In the genomic region with DNA sequence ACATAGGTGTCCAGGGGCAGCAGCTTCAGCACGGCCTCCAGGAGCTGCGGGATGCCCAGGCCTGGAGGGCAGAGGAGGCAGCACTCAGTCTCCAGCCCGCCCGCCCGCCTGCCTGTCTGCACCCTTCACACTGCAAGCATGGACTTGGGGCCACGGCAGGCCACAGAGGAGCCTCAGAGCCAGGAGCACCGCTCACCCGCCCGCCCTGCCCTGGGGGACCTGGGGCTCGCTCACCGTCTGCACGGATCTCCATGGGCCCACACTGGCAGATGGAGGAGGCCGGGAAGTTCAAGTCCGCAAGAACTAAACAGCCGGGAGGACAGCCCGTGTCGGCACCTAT, we compare ENCODE assay signal across 9 cellular contexts. TPM values are rescaled to one million over a fixed set of nuclear protein-coding genes. Genes with fewer than 3 reads are reported as not detected.
DNase-seq lines count a peak whose midpoint lies in the region; ATAC-seq, FAIRE-seq and TF ChIP-seq lines count a peak whose summit lies in the region.
"Had no signal": no experiment of that assay in that cellular context is flagged by ENCODE, and none has a peak within 500 bp of the region (broad histone marks: within the 10 kb centered on the region; RNA-seq: fewer than 3 reads in every experiment).

No MANE protein-coding gene starts in this region.

- H3K4me3 ChIP-seq in A549 (peak overlapping the region; percentile 78; the same call in 2 of the 3 replicates), HFF-Myc (replicated peaks; ENCODE audit: low read depth, low read length) (peak overlapping the region; percentile 59), bronchial epithelial cell (ENCODE audit: low read depth, low read length) (peak overlapping the region; percentile 52), mucosa of descending colon (peak overlapping the region; percentile 32)

- CTCF ChIA-PET in A549 (lab: Yijun Ruan, JAX), result interaction anchor here (5.5 kb wide), 1 partner anchor 27 kb away, joined by 38 read pairs; no protein-coding TSS in a partner anchor

- no peak for TF ChIP-seq EP300 in A549 (IDR thresholded peaks at IDR 0.05)

- H3K4me2 ChIP-seq in A549, result peak overlapping the region; percentile 98

- no peaks in the 10 kb centered on the region for H3K27me3 ChIP-seq in bronchial epithelial cell (ENCODE audit: control insufficient read depth, insufficient read depth, low read length)

- no peak for TF ChIP-seq CTCF in A549 (IDR thresholded peaks at IDR 0.05)
- no peak for TF ChIP-seq CTCF in HFF-Myc (IDR thresholded peaks at IDR 0.05; ENCODE audit: low read depth, low read length, missing control alignments)
- TF ChIP-seq CTCF in bronchial epithelial cell (IDR thresholded peaks at IDR 0.05; ENCODE audit: insufficient read depth, low read length, severe bottlenecking), result no peak
- TF ChIP-seq CTCF in mucosa of descending colon (IDR thresholded peaks at IDR 0.05), result no peak

- no peaks in the 10 kb centered on the region for H3K36me3 ChIP-seq in bronchial epithelial cell (ENCODE audit: control insufficient read depth, insufficient read depth, low read length)
- H3K36me3 ChIP-seq in mucosa of descending colon (ENCODE audit: low read depth), result no peaks in the 10 kb centered on the region

- DNase-seq in A549 (ENCODE audit: low read depth in 1 of 2, low spot score in 1 of 2) (no peak), HFF-Myc (ENCODE audit: extremely low read depth, low read depth) (no peak), bronchial epithelial cell (ENCODE audit: low read depth) (no peak), mucosa of descending colon (no peak), head of caudate nucleus (no peak)
- no peak for DNase-seq in stimulated activated CD4-positive, alpha-beta T cell treated with anti-CD3 and anti-CD28 coated beads, Interleukin-15, amount 100 ng/mL, for 24 hours
- DNase-seq: cerebellar nuclear complex had no signal

- intact Hi-C loops in mucosa of descending colon (cut with DNase I, micrococcal nuclease), result no loop called here
- intact Hi-C loops in head of caudate nucleus (cut with DNase I), result no loop called here

- POLR2A ChIA-PET in A549 (lab: Yijun Ruan, JAX), result interaction anchor here (0.8 kb wide), 1 partner anchor 12 kb away, joined by 3 read pairs; no protein-coding TSS in a partner anchor

- no peak for TF ChIP-seq POLR2A in A549 (IDR thresholded peaks at IDR 0.05; ENCODE audit: low read length)

- FAIRE-seq in A549 (lab: Jason Lieb, UNC) (no peak), bronchial epithelial cell (lab: Jason Lieb, UNC) (no peak)

- peak overlapping the region in 1 of 2 experiments; percentile 86; a peak in 4 of 6 replicates for H3K27ac ChIP-seq in A549

- no peaks in the 10 kb centered on the region for H3K9me3 ChIP-seq in A549
- H3K9me3 ChIP-seq in mucosa of descending colon, result no peaks in the 10 kb centered on the region

- WGBS in A549 (ENCODE audit: missing lambda C conversion rate), result 100% methylated on average over 1 of the region's 17 CpGs

- TF ChIP-seq RAD21 in A549 (conservative IDR thresholded peaks at IDR 0.05 in 1 of 2, IDR thresholded peaks at IDR 0.05 in 1 of 2), result no peak

- peak in 1 of 2 experiments; percentile 9; a peak in 3 of 6 replicates for ATAC-seq in A549
- peak; percentile 1 for ATAC-seq in mucosa of descending colon
- no peak for ATAC-seq in HG03520 (IDR thresholded peaks at IDR 0.05; ENCODE audit: unreplicated experiment)
- no peak for ATAC-seq in GM21526 (IDR thresholded peaks at IDR 0.05; ENCODE audit: low FRiP score, unreplicated experiment)

- peaks cover 10% of the 10 kb centered on the region; the same call in 1 of the 3 replicates for H3K4me1 ChIP-seq in A549
- H3K4me1 ChIP-seq in mucosa of descending colon (ENCODE audit: low read depth), result peaks cover 13% of the 10 kb centered on the region

TF ChIP-seq in A549, 52 proteins besides CTCF, POLR2A, EP300 and RAD21:
- TF ChIP-seq NPAS2 (CRISPR knock-in tag; IDR thresholded peaks at IDR 0.05; ENCODE audit: borderline replicate concordance) (no peak), RARB (CRISPR knock-in tag; IDR thresholded peaks at IDR 0.05) (no peak), KDM5A (IDR thresholded peaks at IDR 0.05) (no peak), ZC3H11A (IDR thresholded peaks at IDR 0.05) (no peak), TP53 (CRISPR knock-in tag; IDR thresholded peaks at IDR 0.05) (no peak), SMC3 (IDR thresholded peaks at IDR 0.05) (no peak)
- TF ChIP-seq, protein P1, sequence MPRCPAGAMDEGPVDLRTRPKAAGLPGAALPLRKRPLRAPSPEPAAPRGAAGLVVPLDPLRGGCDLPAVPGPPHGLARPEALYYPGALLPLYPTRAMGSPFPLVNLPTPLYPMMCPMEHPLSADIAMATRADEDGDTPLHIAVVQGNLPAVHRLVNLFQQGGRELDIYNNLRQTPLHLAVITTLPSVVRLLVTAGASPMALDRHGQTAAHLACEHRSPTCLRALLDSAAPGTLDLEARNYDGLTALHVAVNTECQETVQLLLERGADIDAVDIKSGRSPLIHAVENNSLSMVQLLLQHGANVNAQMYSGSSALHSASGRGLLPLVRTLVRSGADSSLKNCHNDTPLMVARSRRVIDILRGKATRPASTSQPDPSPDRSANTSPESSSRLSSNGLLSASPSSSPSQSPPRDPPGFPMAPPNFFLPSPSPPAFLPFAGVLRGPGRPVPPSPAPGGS (IDR thresholded peaks at IDR 0.05), result no peak

RNA-seq across cellular contexts. Expression of a gene that starts 0.9 kb away (rescaled TPM):
- polyA plus RNA-seq in A549 (2011; rRNA removed) (7.6 and 8.1 TPM in 2 replicates), A549 (2017; fragmentation: RNase III; extraction: RNeasy Plus Mini Kit Qiagen cat#74134 plus additional on column Dnase treatment) (6.5 to 8.7 TPM (median 6.8 TPM) in 3 replicates)
- 17.8 and 19.7 TPM in 2 replicates for polyA plus RNA-seq in A549 (2012; cell fraction: cytosol; rRNA removed)
- 11.7 and 11.9 TPM in 2 replicates for polyA plus RNA-seq in A549 (2012; cell fraction: nucleus; rRNA removed)
- 2.0 and 2.8 TPM in 2 replicates for polyA minus RNA-seq in A549 (2011; rRNA and poly(A)+ RNA removed)
- total RNA-seq in bronchial epithelial cell (16.8 and 23.2 TPM in 2 replicates), mucosa of descending colon (10 to 100 TPM; 13.5 to 22.2 (median 18.8) TPM)

RNA-seq across cellular contexts. Expression of a gene that starts 9.8 kb away (rescaled TPM):
- 0.13 TPM in 1 of 2 replicates, not detected in the other for polyA plus RNA-seq in A549 (2011; rRNA removed)
- polyA plus RNA-seq in A549 (2012; cell fraction: cytosol; rRNA removed), result not detected in 2 replicates
- not detected in 2 replicates for polyA plus RNA-seq in A549 (2012; cell fraction: nucleus; rRNA removed)
- not detected in 3 replicates for polyA plus RNA-seq in A549 (2017; fragmentation: RNase III; extraction: RNeasy Plus Mini Kit Qiagen cat#74134 plus additional on column Dnase treatment)
- not detected in 2 replicates for polyA minus RNA-seq in A549 (2011; rRNA and poly(A)+ RNA removed)
- not detected in 2 replicates for total RNA-seq in bronchial epithelial cell
- total RNA-seq in mucosa of descending colon, result 100 to 1,000 TPM in 2 of 3 donors, 10 to 100 TPM in 1; 69.0 to 215 (median 106) TPM

RNA-seq across cellular contexts. Expression of a gene that starts 16.2 kb away (rescaled TPM):
- polyA plus RNA-seq in A549 (2011; rRNA removed) (54.6 and 66.7 TPM in 2 replicates), A549 (2017; fragmentation: RNase III; extraction: RNeasy Plus Mini Kit Qiagen cat#74134 plus additional on column Dnase treatment) (132 to 138 TPM (median 133 TPM) in 3 replicates)
- polyA plus RNA-seq in A549 (2012; cell fraction: cytosol; rRNA removed), result 97.0 and 107 TPM in 2 replicates
- polyA plus RNA-seq in A549 (2012; cell fraction: nucleus; rRNA removed), result 61.5 and 73.9 TPM in 2 replicates
- 49.8 and 54.5 TPM in 2 replicates for polyA minus RNA-seq in A549 (2011; rRNA and poly(A)+ RNA removed)
- total RNA-seq in bronchial epithelial cell (44.8 and 49.0 TPM in 2 replicates), mucosa of descending colon (100 to 1,000 TPM in 2 of 3 donors, 10 to 100 TPM in 1; 97.7 to 180 (median 151) TPM)

RNA-seq across cellular contexts. Expression of a gene that starts 20.2 kb away (rescaled TPM):
- polyA plus RNA-seq in A549 (2011; rRNA removed) (0.28 and 0.30 TPM in 2 replicates), A549 (2017; fragmentation: RNase III; extraction: RNeasy Plus Mini Kit Qiagen cat#74134 plus additional on column Dnase treatment) (0.63 to 0.89 TPM (median 0.73 TPM) in 3 replicates)
- polyA plus RNA-seq in A549 (2012; cell fraction: cytosol; rRNA removed), result 0.46 and 0.88 TPM in 2 replicates
- 1.0 and 1.3 TPM in 2 replicates for polyA plus RNA-seq in A549 (2012; cell fraction: nucleus; rRNA removed)
- 0.34 and 0.62 TPM in 2 replicates for polyA minus RNA-seq in A549 (2011; rRNA and poly(A)+ RNA removed)
- total RNA-seq in bronchial epithelial cell (not detected in 2 replicates), mucosa of descending colon (1 to 10 TPM in 2 of 3 donors, not detected in 1; 1.1 to 7.5 TPM)

RNA-seq across cellular contexts. Expression of a gene that starts 22.1 kb away (rescaled TPM):
- polyA plus RNA-seq in A549 (2011; rRNA removed) (1.6 and 1.8 TPM in 2 replicates), A549 (2017; fragmentation: RNase III; extraction: RNeasy Plus Mini Kit Qiagen cat#74134 plus additional on column Dnase treatment) (1.8 to 2.8 TPM (median 2.3 TPM) in 3 replicates)
- polyA plus RNA-seq in A549 (2012; cell fraction: cytosol; rRNA removed), result 1.7 and 2.1 TPM in 2 replicates
- 3.3 and 3.6 TPM in 2 replicates for polyA plus RNA-seq in A549 (2012; cell fraction: nucleus; rRNA removed)
- 1.3 and 1.4 TPM in 2 replicates for polyA minus RNA-seq in A549 (2011; rRNA and poly(A)+ RNA removed)
- total RNA-seq in bronchial epithelial cell (5.0 and 9.6 TPM in 2 replicates), mucosa of descending colon (1 to 10 TPM; 7.5 to 9.3 (median 8.3) TPM)

Comparison
In these comparisons a context has a peak if more than half of its experiments do, and no peak if none do; other contexts are left out.
1. RNA of a gene that starts 9.8 kb away (total RNA-seq): 69.0 to 215 TPM in mucosa of descending colon; not detected in bronchial epithelial cell; every median in the first group is over 10 times any median in the second.
2. Peak in every context shown above with its lines, with median percentiles within 50 percentile points of each other: H3K4me3 ChIP-seq.